8 cellular contexts compared by ENCODE assay signal in genomic region chr3:173553635-173554280, GRCh38.
A peak's percentile ranks its signal among the peaks of the same experiment; 100 is the strongest.
DNase-seq lines count a peak whose midpoint lies in the region; ATAC-seq and TF ChIP-seq lines count a peak whose summit lies in the region.

No MANE protein-coding gene starts in this region.

- H3K36me3 ChIP-seq in cardiac muscle cell = no peaks in the 10 kb centered on the region
- no peaks in the 10 kb centered on the region for H3K36me3 ChIP-seq in mesenchymal stem cell (ENCODE audit: control insufficient read depth in 1 of 2, insufficient read depth in 2 of 2, low read depth in 1 of 2, low read length in 2 of 2)

- no peaks in the 10 kb centered on the region for H3K9me3 Mint-ChIP-seq in activated naive CD4-positive, alpha-beta T cell treated with anti-CD3 and anti-CD28 coated beads, Interleukin-2, amount 50 U/mL, for 72 hours

- H3K4me3 ChIP-seq in cardiac muscle cell (no peak overlapping the region), mesenchymal stem cell (ENCODE audit: insufficient read depth in 1 of 2, low read depth in 1 of 2, low read length in 2 of 2) (no peak overlapping the region)

- no peaks in the 10 kb centered on the region for H3K36me3 Mint-ChIP-seq in activated naive CD4-positive, alpha-beta T cell treated with anti-CD3 and anti-CD28 coated beads, Interleukin-2, amount 50 U/mL, for 72 hours

- H3K27ac Mint-ChIP-seq in activated naive CD4-positive, alpha-beta T cell treated with anti-CD3 and anti-CD28 coated beads, Interleukin-2, amount 50 U/mL, for 72 hours = no peak overlapping the region

- no peak overlapping the region for H2AFZ ChIP-seq in mesenchymal stem cell (ENCODE audit: low read depth, low read length)

- H3K9me3 ChIP-seq in cardiac muscle cell (ENCODE audit: low read depth) (no peaks in the 10 kb centered on the region), mesenchymal stem cell (ENCODE audit: control insufficient read depth, low read length) (no peaks in the 10 kb centered on the region)

- H3K4me1 ChIP-seq in cardiac muscle cell (ENCODE audit: low read depth) = no peaks in the 10 kb centered on the region
- no peaks in the 10 kb centered on the region for H3K4me1 ChIP-seq in mesenchymal stem cell (ENCODE audit: control insufficient read depth, insufficient read depth, low read depth, low read length)

- H2BK120ac ChIP-seq in mesenchymal stem cell (ENCODE audit: low read depth, low read length) = no peak overlapping the region

- H4K91ac ChIP-seq in mesenchymal stem cell (ENCODE audit: low read length) = no peak overlapping the region

- H3K27me3 ChIP-seq in cardiac muscle cell (no peaks in the 10 kb centered on the region), mesenchymal stem cell (ENCODE audit: control insufficient read depth in 1 of 2, insufficient read depth in 1 of 2, low read length in 2 of 2) (no peaks in the 10 kb centered on the region)

- no peak overlapping the region for H2AK5ac ChIP-seq in mesenchymal stem cell (ENCODE audit: low read length, severe bottlenecking)

- peak; percentile 87 for TF ChIP-seq CTCF in cardiac muscle cell (IDR thresholded peaks at IDR 0.05; ENCODE audit: low read depth, low read length)

- no peak overlapping the region for H3K23ac ChIP-seq in mesenchymal stem cell (ENCODE audit: low read length in 2 of 2)

- no peak overlapping the region for H2BK5ac ChIP-seq in mesenchymal stem cell (ENCODE audit: low read depth, low read length, poor library complexity, severe bottlenecking)

- intact Hi-C loops in cardiac septum (cut with DNase I) = loop anchor here (5.0 kb wide), 2 partner anchors 141 to 571 kb away; no protein-coding TSS in a partner anchor

- peak; percentile 59 to 62 for DNase-seq in cardiac muscle cell (ENCODE audit: low read depth in 1 of 2, low spot score in 1 of 2)
- DNase-seq in cardiac septum (ENCODE audit: low spot score) = no peak
- DNase-seq in NCI-H2171 treated with DMSO at 0.1 percent for 48 hours (lab: John Stamatoyannopoulos, UW) = peak; percentile 59
- peak; percentile 59 for DNase-seq in cerebellar cortex (ENCODE audit: low spot score)
- DNase-seq in mesenchymal stem cell = peak; percentile 55
- no peak for DNase-seq in activated naive CD4-positive, alpha-beta T cell treated with anti-CD3 and anti-CD28 coated beads, Interleukin-2, amount 50 U/mL, for 72 hours (ENCODE audit: low spot score in 2 of 2)
- DNase-seq in stimulated activated CD8-positive, alpha-beta memory T cell treated with anti-CD3 and anti-CD28 coated beads, Interleukin-4, amount 100 ng/mL, for 48 hours = no peak

- WGBS in mesenchymal stem cell = 44% methylated on average over 3 of the region's 3 CpGs

- H3K14ac ChIP-seq in mesenchymal stem cell (ENCODE audit: low read length in 2 of 2) = no peak overlapping the region

- H3K27ac ChIP-seq in cardiac muscle cell (no peak overlapping the region), mesenchymal stem cell (ENCODE audit: low read length, poor library complexity, severe bottlenecking) (no peak overlapping the region)

- no peak overlapping the region for H2BK15ac ChIP-seq in mesenchymal stem cell (ENCODE audit: low read depth, poor library complexity, severe bottlenecking)

- no peak overlapping the region for H2BK12ac ChIP-seq in mesenchymal stem cell (ENCODE audit: low read length in 2 of 2)

- H3K4me2 ChIP-seq in mesenchymal stem cell (ENCODE audit: low read length, poor library complexity, severe bottlenecking) = no peak overlapping the region

- H3K79me1 ChIP-seq in mesenchymal stem cell (replicated peaks; ENCODE audit: low read length, poor library complexity, severe bottlenecking) = no peaks in the 10 kb centered on the region

- no peak overlapping the region for H3K18ac ChIP-seq in mesenchymal stem cell (ENCODE audit: low read depth in 1 of 2, low read length in 2 of 2)

- H3K4ac ChIP-seq in mesenchymal stem cell (ENCODE audit: low read depth in 1 of 2, low read length in 2 of 2) = no peak overlapping the region

- ATAC-seq in activated naive CD4-positive, alpha-beta T cell treated with anti-CD3 and anti-CD28 coated beads, Interleukin-2, amount 50 U/mL, for 72 hours = no peak
- ATAC-seq in GM18909 (IDR thresholded peaks at IDR 0.05; ENCODE audit: poor library complexity, unreplicated experiment) = no peak

- H4K8ac ChIP-seq in mesenchymal stem cell (ENCODE audit: low read length) = no peak overlapping the region

- no peak overlapping the region for H3K9ac ChIP-seq in mesenchymal stem cell (ENCODE audit: low read length)

Comparison
In these comparisons a context has a peak if more than half of its experiments do, and no peak if none do; other contexts are left out.
1. DNase-seq: peak in cardiac muscle cell (2 of 2), NCI-H2171 treated with DMSO at 0.1 percent for 48 hours (single experiment), cerebellar cortex (single experiment) and mesenchymal stem cell (single experiment); none in cardiac septum (single experiment), activated naive CD4-positive, alpha-beta T cell treated with anti-CD3 and anti-CD28 coated beads, Interleukin-2, amount 50 U/mL, for 72 hours (0 of 2) and stimulated activated CD8-positive, alpha-beta memory T cell treated with anti-CD3 and anti-CD28 coated beads, Interleukin-4, amount 100 ng/mL, for 48 hours (single experiment).